ENCODE assay signal across 8 cellular contexts in genomic region chr6:37101991-37102298, GRCh38.
DNase-seq lines count a peak whose midpoint lies in the region; ATAC-seq, FAIRE-seq and TF ChIP-seq lines count a peak whose summit lies in the region.

No MANE protein-coding gene starts in this region.

- H3K27me3 ChIP-seq in BLaER1 treated with 17β-estradiol and CSF1 and Interleukin-3, amounts not matched to agents 10 nM and 100 nM = no peaks in the 10 kb centered on the region
- no peaks in the 10 kb centered on the region for H3K27me3 ChIP-seq in endothelial cell of umbilical vein (ENCODE audit: control insufficient read depth in 2 of 2, insufficient read depth in 2 of 2, low read length in 2 of 2)

- no peaks in the 10 kb centered on the region for H3K9me2 ChIP-seq in OCI-LY7 (ENCODE audit: insufficient read depth, low read length)

- no peaks in the 10 kb centered on the region for H3K36me3 Mint-ChIP-seq in osteocyte (ENCODE audit: unreplicated experiment)

- peak overlapping the region; percentile 91 to 99 (median 96) for H3K4me2 ChIP-seq in BLaER1 treated with 17β-estradiol and CSF1 and Interleukin-3, amounts not matched to agents 10 nM and 100 nM
- H3K4me2 ChIP-seq in OCI-LY7 (ENCODE audit: low read length) = peak overlapping the region; percentile 90
- H3K4me2 ChIP-seq in endothelial cell of umbilical vein (ENCODE audit: insufficient read depth, low read length) = peak overlapping the region; percentile 96

- POLR2A ChIA-PET in OCI-LY7 (lab: Charles Lee) (interaction anchor here (0.7 to 2.1 kb wide), 9 partner anchors 9 to 74 kb away, joined by 3 to 12 read pairs (median 4); no protein-coding TSS in a partner anchor), endothelial cell of umbilical vein (lab: Charles Lee) (no interaction called here)

- H2AFZ ChIP-seq in OCI-LY7 (ENCODE audit: low read length) (peak overlapping the region; percentile 72), endothelial cell of umbilical vein (ENCODE audit: low read depth, low read length) (peak overlapping the region; percentile 57)

- peak overlapping the region; percentile 59 to 79 (median 75) for H3K9ac ChIP-seq in BLaER1 treated with 17β-estradiol and CSF1 and Interleukin-3, amounts not matched to agents 10 nM and 100 nM
- peak overlapping the region; percentile 82 for H3K9ac ChIP-seq in endothelial cell of umbilical vein (replicated peaks; ENCODE audit: extremely low read depth, insufficient read depth, low read length)

- FAIRE-seq in endothelial cell of umbilical vein (lab: Jason Lieb, UNC) = peak; percentile 37

- peak overlapping the region; percentile 66 for H3K4me3 Mint-ChIP-seq in osteocyte (ENCODE audit: unreplicated experiment)

- ATAC-seq in HG03175 (IDR thresholded peaks at IDR 0.05; ENCODE audit: unreplicated experiment) = no peak
- ATAC-seq in GM18870 (IDR thresholded peaks at IDR 0.05; ENCODE audit: unreplicated experiment) = no peak

- peak overlapping the region; percentile 67 to 91 (median 82) for H3K27ac ChIP-seq in BLaER1 treated with 17β-estradiol and CSF1 and Interleukin-3, amounts not matched to agents 10 nM and 100 nM
- H3K27ac ChIP-seq in OCI-LY7 (ENCODE audit: low read depth, low read length, poor library complexity, severe bottlenecking) (peak overlapping the region; percentile 74), endothelial cell of umbilical vein (ENCODE audit: insufficient read depth, low read depth, low read length) (peak overlapping the region; percentile 72)

- H4K20me1 ChIP-seq in BLaER1 treated with 17β-estradiol and CSF1 and Interleukin-3, amounts not matched to agents 10 nM and 100 nM = no peaks in the 10 kb centered on the region
- H4K20me1 ChIP-seq in OCI-LY7 (ENCODE audit: insufficient read depth, low read length) (no peaks in the 10 kb centered on the region), endothelial cell of umbilical vein (replicated peaks; ENCODE audit: control insufficient read depth, extremely low read depth, insufficient read depth, low read length) (no peaks in the 10 kb centered on the region)

- TF ChIP-seq CTCF in OCI-LY7 (conservative IDR thresholded peaks at IDR 0.05; ENCODE audit: low read length) = no peak
- no peak for TF ChIP-seq CTCF in endothelial cell of umbilical vein (IDR thresholded peaks at IDR 0.05; ENCODE audit: extremely low read depth in 1 of 2, insufficient read depth in 1 of 2, low read depth in 1 of 2, low read length in 2 of 2)
- no peak for TF ChIP-seq CTCF in osteocyte (IDR thresholded peaks at IDR 0.05)

- dilution Hi-C loops in endothelial cell of umbilical vein (cut with MboI; ENCODE audit: extremely low pct_ligation_motif_present, low sequenced_read_pairs) = no loop called here

- intact Hi-C loops in OCI-LY7 (cut with micrococcal nuclease; ENCODE audit: unreplicated experiment) (loop anchor here (1.0 to 5.0 kb wide), 4 partner anchors 51 to 215 kb away; partner anchors contain the start of genes C6orf89 and PIM1), endothelial cell of umbilical vein (cut with micrococcal nuclease) (loop anchor here (1.0 to 5.0 kb wide), 5 partner anchors 35 to 73 kb away; partner anchors contain the start of gene PIM1)

- peaks cover 59 to 71% (median 62%) of the 10 kb centered on the region in 10 experiments for H3K4me1 ChIP-seq in BLaER1 treated with 17β-estradiol and CSF1 and Interleukin-3, amounts not matched to agents 10 nM and 100 nM
- H3K4me1 ChIP-seq in OCI-LY7 (ENCODE audit: insufficient read depth, low read length, poor library complexity, severe bottlenecking) (peaks cover 54% of the 10 kb centered on the region), endothelial cell of umbilical vein (ENCODE audit: control insufficient read depth, extremely low read depth, insufficient read depth, low read length) (peaks cover 18% of the 10 kb centered on the region)

- no peak for TF ChIP-seq POLR2A in endothelial cell of umbilical vein (IDR thresholded peaks at IDR 0.05; ENCODE audit: low read depth, low read length)

- H3K79me2 ChIP-seq in OCI-LY7 (ENCODE audit: insufficient read depth, low read depth, low read length) = no peaks in the 10 kb centered on the region
- H3K79me2 ChIP-seq in endothelial cell of umbilical vein (ENCODE audit: control insufficient read depth, insufficient read depth, low read length) = no peaks in the 10 kb centered on the region

- H3K9me1 ChIP-seq in endothelial cell of umbilical vein (replicated peaks; ENCODE audit: control insufficient read depth, extremely low read depth, insufficient read depth, low read length) = no peaks in the 10 kb centered on the region

- H3K27ac Mint-ChIP-seq in osteocyte (ENCODE audit: unreplicated experiment) = peak overlapping the region; percentile 98

- no peaks in the 10 kb centered on the region for H3K9me3 ChIP-seq in BLaER1 treated with 17β-estradiol and CSF1 and Interleukin-3, amounts not matched to agents 10 nM and 100 nM (replicated peaks in 1 of 11)
- H3K9me3 ChIP-seq in OCI-LY7 (ENCODE audit: low read length) (no peaks in the 10 kb centered on the region), endothelial cell of umbilical vein (replicated peaks; ENCODE audit: control insufficient read depth, insufficient read depth, low read length) (no peaks in the 10 kb centered on the region)

- H3K36me3 ChIP-seq in BLaER1 treated with 17β-estradiol and CSF1 and Interleukin-3, amounts not matched to agents 10 nM and 100 nM = no peaks in the 10 kb centered on the region
- H3K36me3 ChIP-seq in OCI-LY7 (ENCODE audit: insufficient read depth, low read length) (no peaks in the 10 kb centered on the region), endothelial cell of umbilical vein (ENCODE audit: control insufficient read depth in 2 of 2, extremely low read depth in 1 of 2, insufficient read depth in 2 of 2, low read length in 2 of 2) (no peaks in the 10 kb centered on the region)

- CTCF ChIA-PET in OCI-LY7 (lab: Charles Lee; ENCODE audit: unreplicated experiment) = interaction anchor here (0.6 kb wide), 3 partner anchors 69 to 217 kb away, joined by 3 to 5 read pairs (median 3); no protein-coding TSS in a partner anchor
- CTCF ChIA-PET in endothelial cell of umbilical vein (lab: Charles Lee) = interaction anchor here (1.1 to 2.1 kb wide), 7 partner anchors 13 to 70 kb away, joined by 3 to 10 read pairs (median 4); no protein-coding TSS in a partner anchor

- DNase-seq in OCI-LY7 (ENCODE audit: low spot score) (no peak), endothelial cell of umbilical vein (ENCODE audit: low read depth, low spot score) (no peak), osteocyte (ENCODE audit: extremely low spot score, unreplicated experiment) (no peak), NCI-H446 (lab: John Stamatoyannopoulos, UW) (no peak)
- DNase-seq in activated CD4-positive, alpha-beta T cell treated with anti-CD3 and anti-CD28 coated beads for 4 hours = no peak

- no peaks in the 10 kb centered on the region for H3K27me3 Mint-ChIP-seq in osteocyte (ENCODE audit: unreplicated experiment)

- no TSS peak for BruUV-seq in OCI-LY7 (replicated peaks; lab: Mats Ljungman, UMichigan)
- no TSS peak for BruUV-seq in endothelial cell of umbilical vein (replicated peaks; lab: Mats Ljungman, UMichigan)

- no peaks in the 10 kb centered on the region for H3K9me3 Mint-ChIP-seq in osteocyte (ENCODE audit: unreplicated experiment)

- H3K4me1 Mint-ChIP-seq in osteocyte (ENCODE audit: unreplicated experiment) = peaks cover 28% of the 10 kb centered on the region

- peak overlapping the region in 9 of 10 experiments; percentile 38 to 65 (median 53); a peak in 18 of 20 replicates for H3K4me3 ChIP-seq in BLaER1 treated with 17β-estradiol and CSF1 and Interleukin-3, amounts not matched to agents 10 nM and 100 nM
- H3K4me3 ChIP-seq in OCI-LY7 (ENCODE audit: low read depth, low read length, poor library complexity, severe bottlenecking) = peak overlapping the region; percentile 64
- no peak overlapping the region for H3K4me3 ChIP-seq in endothelial cell of umbilical vein (replicated peaks in 1 of 3; ENCODE audit: insufficient read depth in 1 of 3, low read depth in 1 of 3, low read length in 3 of 3)

TF ChIP-seq in endothelial cell of umbilical vein, 7 proteins besides CTCF, POLR2A, EP300 and RAD21:
- TF ChIP-seq FOS (IDR thresholded peaks at IDR 0.05; ENCODE audit: borderline replicate concordance, insufficient read depth, low read length) (no peak), JUN (IDR thresholded peaks at IDR 0.05; ENCODE audit: borderline replicate concordance, insufficient read depth, insufficient read length, low read depth) (no peak), POLR2AphosphoS5 (IDR thresholded peaks at IDR 0.05; ENCODE audit: insufficient read depth, low read depth, low read length) (no peak), GATA2 (IDR thresholded peaks at IDR 0.05; ENCODE audit: insufficient read depth, insufficient read length, low read depth, low read length) (no peak), EZH2 (IDR thresholded peaks at IDR 0.05; ENCODE audit: borderline replicate concordance, low read depth, low read length, severe bottlenecking) (no peak), MYC (IDR thresholded peaks at IDR 0.05; ENCODE audit: low read depth, low read length) (no peak), MAX (IDR thresholded peaks at IDR 0.05; ENCODE audit: insufficient read depth, insufficient read length) (no peak)
TF ChIP-seq in endothelial cell of umbilical vein: peak in this region for 0.

Comparison
In these comparisons a context has a peak if more than half of its experiments do, and no peak if none do; other contexts are left out.
1. H3K4me3 ChIP-seq: peak in BLaER1 treated with 17β-estradiol and CSF1 and Interleukin-3, amounts not matched to agents 10 nM and 100 nM (9 of 10) and OCI-LY7 (single experiment); none in endothelial cell of umbilical vein (0 of 3).
2. Peak in every context shown above with its lines, with median percentiles within 50 percentile points of each other: H3K27ac ChIP-seq and H3K4me2 ChIP-seq.